18 cellular contexts compared by ENCODE assay signal in genomic region chr11:62747475-62748160, GRCh38. TPM values are rescaled to one million over a fixed set of nuclear protein-coding genes. Genes with fewer than 3 reads are reported as not detected.
DNase-seq lines count a peak whose midpoint lies in the region; ATAC-seq and TF ChIP-seq lines count a peak whose summit lies in the region.
"Had no signal": no experiment of that assay in that cellular context is flagged by ENCODE, and none has a peak within 500 bp of the region (broad histone marks: within the 10 kb centered on the region; RNA-seq: fewer than 3 reads in every experiment).

No MANE protein-coding gene starts in this region.

- H3K4me1 ChIP-seq in OCI-LY7 (ENCODE audit: insufficient read depth, low read length, poor library complexity, severe bottlenecking) = peaks cover 13% of the 10 kb centered on the region
- H3K4me1 ChIP-seq in foreskin keratinocyte = no peaks in the 10 kb centered on the region
- H3K4me1 ChIP-seq in neural progenitor cell = no peaks in the 10 kb centered on the region
- H3K4me1 ChIP-seq: right lobe of liver had no signal

- H3K27ac ChIP-seq in OCI-LY7 (ENCODE audit: low read depth, low read length, poor library complexity, severe bottlenecking) (no peak overlapping the region), foreskin keratinocyte (no peak overlapping the region), neural progenitor cell (no peak overlapping the region)
- H3K27ac ChIP-seq: pancreas, right lobe of liver had no signal

- H3K36me3 Mint-ChIP-seq in neural progenitor cell (peaks cover 4% of the 10 kb centered on the region), MCF 10A (ENCODE audit: insufficient read depth, unreplicated experiment) (peaks cover 23% of the 10 kb centered on the region)

- H3K27me3 Mint-ChIP-seq in neural progenitor cell (ENCODE audit: insufficient read depth, low read depth) = peaks cover 3% of the 10 kb centered on the region
- H3K27me3 Mint-ChIP-seq in MCF 10A (ENCODE audit: insufficient read depth, unreplicated experiment) = no peaks in the 10 kb centered on the region
- H3K27me3 Mint-ChIP-seq: CD4-positive, CD25-positive, alpha-beta regulatory T cell; naive thymus-derived CD4-positive, alpha-beta T cell had no signal

- H3K4me2 ChIP-seq in OCI-LY7 (ENCODE audit: low read length) (peak overlapping the region; percentile 39), neural progenitor cell (no peak overlapping the region)

- H3K4me3 ChIP-seq in OCI-LY7 (ENCODE audit: low read depth, low read length, poor library complexity, severe bottlenecking) (no peak overlapping the region), neural progenitor cell (no peak overlapping the region)
- H3K4me3 ChIP-seq: pancreas, right lobe of liver had no signal

- H3K4me1 Mint-ChIP-seq in neural progenitor cell (peaks cover 6% of the 10 kb centered on the region), MCF 10A (ENCODE audit: insufficient read depth, unreplicated experiment) (peaks cover 6% of the 10 kb centered on the region)

- H3K4me3 Mint-ChIP-seq in neural progenitor cell (no peak overlapping the region), MCF 10A (ENCODE audit: unreplicated experiment) (no peak overlapping the region)
- H3K4me3 Mint-ChIP-seq: CD4-positive, CD25-positive, alpha-beta regulatory T cell; naive thymus-derived CD4-positive, alpha-beta T cell had no signal

- H3F3A ChIP-seq in neural progenitor cell (ENCODE audit: low read depth) = peaks cover 7% of the 10 kb centered on the region

- H3K79me2 ChIP-seq in OCI-LY7 (ENCODE audit: insufficient read depth, low read depth, low read length) (no peaks in the 10 kb centered on the region), neural progenitor cell (ENCODE audit: low read depth) (peaks cover 24% of the 10 kb centered on the region)

- H3K9me2 ChIP-seq in OCI-LY7 (ENCODE audit: insufficient read depth, low read length) = no peaks in the 10 kb centered on the region

- TF ChIP-seq CTCF in OCI-LY7 (conservative IDR thresholded peaks at IDR 0.05; ENCODE audit: low read length) (no peak), foreskin keratinocyte (conservative IDR thresholded peaks at IDR 0.05) (no peak), neural progenitor cell (IDR thresholded peaks at IDR 0.05) (no peak), MCF 10A (IDR thresholded peaks at IDR 0.05; ENCODE audit: unreplicated experiment) (no peak)

- CTCF ChIA-PET in OCI-LY7 (lab: Charles Lee; ENCODE audit: unreplicated experiment) = no interaction called here
- CTCF ChIA-PET in MCF 10A (lab: Yijun Ruan, JAX) = interaction anchor here (0.6 to 1.1 kb wide), 2 partner anchors 22 to 116 kb away, joined by 3 to 4 read pairs; no protein-coding TSS in a partner anchor

- POLR2A ChIA-PET in OCI-LY7 (lab: Charles Lee) = interaction anchor here (1.1 to 2.2 kb wide), 2 partner anchors 14 to 20 kb away, joined by 3 to 9 read pairs; partner anchors contain the start of genes HNRNPUL2 and POLR2G
- POLR2A ChIA-PET in MCF 10A (lab: Yijun Ruan, JAX) = interaction anchor here (0.6 to 1.8 kb wide), 8 partner anchors 9 to 450 kb away, joined by 3 to 7 read pairs (median 4); partner anchors contain the start of genes HNRNPUL2 and TTC9C

- no peak overlapping the region for H2AFZ ChIP-seq in OCI-LY7 (ENCODE audit: low read length)
- H2AFZ ChIP-seq in neural progenitor cell (replicated peaks) = no peak overlapping the region

- H3K27me3 ChIP-seq in foreskin keratinocyte (no peaks in the 10 kb centered on the region), neural progenitor cell (no peaks in the 10 kb centered on the region)
- H3K27me3 ChIP-seq: pancreas, right lobe of liver had no signal

- peak; percentile 24 for ATAC-seq in foreskin keratinocyte
- ATAC-seq: naive thymus-derived CD4-positive, alpha-beta T cell; pancreas; right lobe of liver had no signal

- H3K36me3 ChIP-seq in OCI-LY7 (ENCODE audit: insufficient read depth, low read length) = no peaks in the 10 kb centered on the region
- H3K36me3 ChIP-seq in neural progenitor cell = no peaks in the 10 kb centered on the region
- H3K36me3 ChIP-seq: pancreas had no signal

- intact Hi-C loops in OCI-LY7 (cut with micrococcal nuclease; ENCODE audit: unreplicated experiment) = no loop called here
- intact Hi-C loops in head of caudate nucleus (cut with DNase I) = no loop called here
- intact Hi-C loops in MCF 10A (cut with micrococcal nuclease) = no loop called here

- peak overlapping the region; percentile 46 for H3K27ac Mint-ChIP-seq in neural progenitor cell
- H3K27ac Mint-ChIP-seq in MCF 10A (ENCODE audit: low read depth, unreplicated experiment) = no peak overlapping the region

- H3K9ac ChIP-seq in neural progenitor cell = no peak overlapping the region

- DNase-seq in COLO829 (ENCODE audit: low spot score) (peak; percentile 94), OCI-LY7 (ENCODE audit: low spot score) (no peak), foreskin keratinocyte (peak in 1 of 2 donors; percentile 41), neural progenitor cell (ENCODE audit: low spot score) (no peak), head of caudate nucleus (no peak), MCF 10A (ENCODE audit: unreplicated experiment) (no peak), NCI-H774 (lab: John Stamatoyannopoulos, UW) (no peak)
- DNase-seq: activated CD8-positive, alpha-beta memory T cell treated with anti-CD3 and anti-CD28 coated beads, Interleukin-2, amount 50 U/mL, for 48 hours; activated effector memory CD4-positive, alpha-beta T cell treated with Interleukin-2 at 50 U/mL for 16 hours; CD4-positive, CD25-positive, alpha-beta regulatory T cell; hypothalamus; mesenchymal stem cell; naive thymus-derived CD4-positive, alpha-beta T cell; NCI-H187; pancreas; right lobe of liver; stimulated activated CD4-positive, alpha-beta T cell treated with anti-CD3 and anti-CD28 coated beads, Interleukin-15, amount 100 ng/mL, for 24 hours; stimulated activated CD8-positive, alpha-beta memory T cell treated with anti-CD3 and anti-CD28 coated beads, Interleukin-4, amount 100 ng/mL, for 48 hours had no signal

- H3K9me3 Mint-ChIP-seq in neural progenitor cell (no peaks in the 10 kb centered on the region), MCF 10A (ENCODE audit: unreplicated experiment) (no peaks in the 10 kb centered on the region)
- H3K9me3 Mint-ChIP-seq: CD4-positive, CD25-positive, alpha-beta regulatory T cell; naive thymus-derived CD4-positive, alpha-beta T cell had no signal

- BruUV-seq in OCI-LY7 (replicated peaks; lab: Mats Ljungman, UMichigan) (no TSS peak), MCF 10A (replicated peaks; lab: Mats Ljungman, UMichigan) (no TSS peak)

- H4K20me1 ChIP-seq in OCI-LY7 (ENCODE audit: insufficient read depth, low read length) (no peaks in the 10 kb centered on the region), neural progenitor cell (ENCODE audit: low read depth) (no peaks in the 10 kb centered on the region)

- H3K9me3 ChIP-seq in OCI-LY7 (ENCODE audit: low read length) (no peaks in the 10 kb centered on the region), neural progenitor cell (ENCODE audit: low read depth) (no peaks in the 10 kb centered on the region)
- H3K9me3 ChIP-seq: pancreas, right lobe of liver had no signal

RNA-seq across cellular contexts. Expression of gene ZBTB3, which starts 6.3 kb away (rescaled TPM):
- total RNA-seq in OCI-LY7 (2014; rRNA removed; shearing (Covaris generic)) = 11.1 and 11.8 TPM in 2 replicates
- 10.7 and 11.3 TPM in 2 replicates for total RNA-seq in OCI-LY7 (2022)
- total RNA-seq in foreskin keratinocyte = 5.2 and 6.1 TPM in 2 replicates
- polyA plus RNA-seq in foreskin keratinocyte = 2.5 and 2.9 TPM in 2 replicates
- 9.2 and 22.8 TPM in 2 replicates for total RNA-seq in neural progenitor cell (ENCODE audit: low replicate concordance)
- 7.1 and 11.6 TPM in 2 replicates for total RNA-seq in MCF 10A (2022)

RNA-seq across cellular contexts. Expression of gene POLR2G, which starts 13.8 kb away (rescaled TPM):
- total RNA-seq in OCI-LY7 (2014; rRNA removed; shearing (Covaris generic)) = 108 and 118 TPM in 2 replicates
- total RNA-seq in OCI-LY7 (2022) = 115 and 118 TPM in 2 replicates
- 101 and 109 TPM in 2 replicates for total RNA-seq in foreskin keratinocyte
- polyA plus RNA-seq in foreskin keratinocyte = 150 and 162 TPM in 2 replicates
- 88.7 and 117 TPM in 2 replicates for total RNA-seq in neural progenitor cell (ENCODE audit: low replicate concordance)
- total RNA-seq in MCF 10A (2022) = 95.0 and 95.1 TPM in 2 replicates

RNA-seq across cellular contexts. Expression of gene TTC9C, which starts 19.3 kb away (rescaled TPM):
- 36.7 and 51.7 TPM in 2 replicates for total RNA-seq in OCI-LY7 (2014; rRNA removed; shearing (Covaris generic))
- total RNA-seq in OCI-LY7 (2022) = 70.2 and 75.1 TPM in 2 replicates
- total RNA-seq in foreskin keratinocyte = 26.3 and 27.9 TPM in 2 replicates
- 24.8 and 25.9 TPM in 2 replicates for polyA plus RNA-seq in foreskin keratinocyte
- total RNA-seq in neural progenitor cell (ENCODE audit: low replicate concordance) = 55.7 and 78.4 TPM in 2 replicates
- total RNA-seq in MCF 10A (2022) = 27.3 and 31.9 TPM in 2 replicates

RNA-seq across cellular contexts. Expression of gene HNRNPUL2, which starts 20.4 kb away (rescaled TPM):
- 8.3 and 19.2 TPM in 2 replicates for total RNA-seq in OCI-LY7 (2014; rRNA removed; shearing (Covaris generic))
- total RNA-seq in OCI-LY7 (2022) = 59.2 and 64.4 TPM in 2 replicates
- 31.6 and 40.9 TPM in 2 replicates for total RNA-seq in foreskin keratinocyte
- 36.4 and 45.1 TPM in 2 replicates for polyA plus RNA-seq in foreskin keratinocyte
- total RNA-seq in neural progenitor cell (ENCODE audit: low replicate concordance) = 30.9 and 32.5 TPM in 2 replicates
- 36.4 and 36.6 TPM in 2 replicates for total RNA-seq in MCF 10A (2022)

RNA-seq across cellular contexts. Expression of gene TAF6L, which starts 23.6 kb away (rescaled TPM):
- total RNA-seq in OCI-LY7 (2014; rRNA removed; shearing (Covaris generic)) = 23.7 and 26.1 TPM in 2 replicates
- total RNA-seq in OCI-LY7 (2022) (24.1 and 29.9 TPM in 2 replicates), foreskin keratinocyte (17.2 TPM in 2 replicates), neural progenitor cell (ENCODE audit: low replicate concordance) (28.9 and 39.9 TPM in 2 replicates), MCF 10A (2022) (11.6 and 12.0 TPM in 2 replicates)
- polyA plus RNA-seq in foreskin keratinocyte = 14.8 and 16.6 TPM in 2 replicates
